7 cellular contexts compared by ENCODE assay signal in the genomic region with DNA sequence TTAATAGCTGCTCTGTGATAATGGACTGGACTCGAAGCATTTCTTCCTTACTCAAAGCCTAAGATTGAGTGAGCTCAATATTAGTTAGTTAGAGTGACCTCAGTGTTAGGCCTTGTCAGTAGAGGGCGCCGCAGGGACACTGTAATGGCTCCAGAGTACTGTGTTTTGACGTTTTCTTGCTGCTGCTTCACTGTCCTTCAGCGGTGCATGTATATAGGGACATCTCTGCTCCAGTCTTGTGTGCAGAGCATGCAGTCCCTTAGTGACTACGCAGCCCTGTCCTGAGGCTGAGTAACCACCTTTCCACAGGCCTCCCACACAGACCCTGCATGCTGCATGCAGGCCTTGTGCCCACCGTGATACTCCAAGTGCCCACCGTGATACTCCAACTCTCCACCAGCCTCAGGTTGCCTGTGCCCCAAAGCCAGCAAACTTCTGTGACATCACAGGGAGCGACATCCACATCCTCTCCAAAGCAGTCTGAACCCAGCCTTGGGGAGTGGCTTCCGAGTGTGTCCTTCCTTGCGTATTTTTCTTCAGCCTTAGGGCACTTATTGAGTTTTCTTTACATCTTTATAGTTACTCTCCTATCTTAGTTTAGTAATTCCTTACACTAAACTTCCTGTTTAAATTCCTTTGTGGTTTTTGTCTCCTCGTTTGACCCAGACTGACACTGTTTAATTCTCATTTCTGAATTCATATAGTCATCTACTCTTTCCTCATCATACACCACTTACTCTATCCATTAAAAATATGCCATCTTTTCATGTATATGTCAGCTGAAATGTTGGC.
DNase-seq lines count a peak whose midpoint lies in the region; ATAC-seq, FAIRE-seq and TF ChIP-seq lines count a peak whose summit lies in the region.

No MANE protein-coding gene starts in this region.

- TF ChIP-seq CTCF in GM12872 (IDR thresholded peaks at IDR 0.05; ENCODE audit: insufficient read depth, low read depth, low read length) (peak; percentile 91), endothelial cell of umbilical vein (IDR thresholded peaks at IDR 0.05; ENCODE audit: extremely low read depth in 1 of 2, insufficient read depth in 1 of 2, low read depth in 1 of 2, low read length in 2 of 2) (peak; percentile 67 to 77), tibial artery (IDR thresholded peaks at IDR 0.05) (peak; percentile 40 to 59)

- CTCF ChIA-PET in endothelial cell of umbilical vein (lab: Charles Lee) = interaction anchor here (0.5 to 4.8 kb wide), 41 partner anchors 9 to 878 kb away, joined by 3 to 78 read pairs (median 4); a partner anchor contains a TSS

- dilution Hi-C loops in endothelial cell of umbilical vein (cut with MboI; ENCODE audit: extremely low pct_ligation_motif_present, low sequenced_read_pairs) = no loop called here

- POLR2A ChIA-PET in endothelial cell of umbilical vein (lab: Charles Lee) = no interaction called here

- H3K27me3 ChIP-seq in endothelial cell of umbilical vein (ENCODE audit: control insufficient read depth in 2 of 2, insufficient read depth in 2 of 2, low read length in 2 of 2) (no peaks in the 10 kb centered on the region), tibial artery (no peaks in the 10 kb centered on the region)

- FAIRE-seq in endothelial cell of umbilical vein (lab: Jason Lieb, UNC) = peak; percentile 78

- H3K36me3 ChIP-seq in endothelial cell of umbilical vein (ENCODE audit: control insufficient read depth in 2 of 2, extremely low read depth in 1 of 2, insufficient read depth in 2 of 2, low read length in 2 of 2) (no peaks in the 10 kb centered on the region), tibial artery (no peaks in the 10 kb centered on the region)

- H3K27ac ChIP-seq in endothelial cell of umbilical vein (ENCODE audit: insufficient read depth, low read depth, low read length) = no peak overlapping the region
- no peak overlapping the region for H3K27ac ChIP-seq in tibial artery

- H3K4me3 ChIP-seq in endothelial cell of umbilical vein (replicated peaks in 1 of 3; ENCODE audit: insufficient read depth in 1 of 3, low read depth in 1 of 3, low read length in 3 of 3) (no peak overlapping the region), tibial artery (no peak overlapping the region)

- H3K79me2 ChIP-seq in endothelial cell of umbilical vein (ENCODE audit: control insufficient read depth, insufficient read depth, low read length) = no peaks in the 10 kb centered on the region

- DNase-seq in NCI-H460 (ENCODE audit: extremely low read depth, low read depth) = peak; percentile 94
- DNase-seq in activated CD4-positive, alpha-beta T cell treated with anti-CD3 and anti-CD28 coated beads for 4 hours = peak; percentile 10 to 35
- peak; percentile 59 for DNase-seq in endothelial cell of umbilical vein (ENCODE audit: low read depth, low spot score)
- DNase-seq in myocyte (ENCODE audit: low read depth) = peak; percentile 75
- peak in 1 of 2 donors; percentile 67 for DNase-seq in tibial artery

- H2AFZ ChIP-seq in endothelial cell of umbilical vein (ENCODE audit: low read depth, low read length) = no peak overlapping the region

- no TSS peak for BruUV-seq in endothelial cell of umbilical vein (replicated peaks; lab: Mats Ljungman, UMichigan)

- H3K4me2 ChIP-seq in endothelial cell of umbilical vein (ENCODE audit: insufficient read depth, low read length) = no peak overlapping the region

- H3K9me1 ChIP-seq in endothelial cell of umbilical vein (replicated peaks; ENCODE audit: control insufficient read depth, extremely low read depth, insufficient read depth, low read length) = no peaks in the 10 kb centered on the region

- intact Hi-C loops in endothelial cell of umbilical vein (cut with micrococcal nuclease) (loop anchor here (1.0 kb wide), 3 partner anchors 16 to 210 kb away; no protein-coding TSS in a partner anchor), tibial artery (cut with DNase I; ENCODE audit: low total_unique reads) (no loop called here)

- H4K20me1 ChIP-seq in endothelial cell of umbilical vein (replicated peaks; ENCODE audit: control insufficient read depth, extremely low read depth, insufficient read depth, low read length) = no peaks in the 10 kb centered on the region

- H3K4me1 ChIP-seq in endothelial cell of umbilical vein (ENCODE audit: control insufficient read depth, extremely low read depth, insufficient read depth, low read length) (peaks cover 6% of the 10 kb centered on the region), tibial artery (peaks cover 0 to 13% (median 0%) of the 10 kb centered on the region in 4 donors)

- no peak overlapping the region for H3K9ac ChIP-seq in endothelial cell of umbilical vein (replicated peaks; ENCODE audit: extremely low read depth, insufficient read depth, low read length)

- H3K9me3 ChIP-seq in endothelial cell of umbilical vein (replicated peaks; ENCODE audit: control insufficient read depth, insufficient read depth, low read length) (no peaks in the 10 kb centered on the region), tibial artery (no peaks in the 10 kb centered on the region)

- ATAC-seq in HG03342 (IDR thresholded peaks at IDR 0.05; ENCODE audit: unreplicated experiment) = peak; percentile 52

- TF ChIP-seq POLR2A in endothelial cell of umbilical vein (IDR thresholded peaks at IDR 0.05; ENCODE audit: low read depth, low read length) = no peak

TF ChIP-seq in endothelial cell of umbilical vein, 7 proteins besides CTCF, POLR2A, EP300 and RAD21:
- no peak for TF ChIP-seq GATA2 (IDR thresholded peaks at IDR 0.05; ENCODE audit: insufficient read depth, insufficient read length, low read depth, low read length)
- TF ChIP-seq EZH2 (IDR thresholded peaks at IDR 0.05; ENCODE audit: borderline replicate concordance, low read depth, low read length, severe bottlenecking) = no peak
- TF ChIP-seq JUN (IDR thresholded peaks at IDR 0.05; ENCODE audit: borderline replicate concordance, insufficient read depth, insufficient read length, low read depth) = no peak
- TF ChIP-seq, protein P1, sequence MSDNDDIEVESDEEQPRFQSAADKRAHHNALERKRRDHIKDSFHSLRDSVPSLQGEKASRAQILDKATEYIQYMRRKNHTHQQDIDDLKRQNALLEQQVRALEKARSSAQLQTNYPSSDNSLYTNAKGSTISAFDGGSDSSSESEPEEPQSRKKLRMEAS (IDR thresholded peaks at IDR 0.05; ENCODE audit: insufficient read depth, insufficient read length) = no peak
- no peak for TF ChIP-seq FOS (IDR thresholded peaks at IDR 0.05; ENCODE audit: borderline replicate concordance, insufficient read depth, low read length)
- TF ChIP-seq MYC (IDR thresholded peaks at IDR 0.05; ENCODE audit: low read depth, low read length) = no peak
- TF ChIP-seq POLR2AphosphoS5 (IDR thresholded peaks at IDR 0.05; ENCODE audit: insufficient read depth, low read depth, low read length) = no peak
